ENCODE assay signal across 9 cellular contexts in the genomic region with DNA sequence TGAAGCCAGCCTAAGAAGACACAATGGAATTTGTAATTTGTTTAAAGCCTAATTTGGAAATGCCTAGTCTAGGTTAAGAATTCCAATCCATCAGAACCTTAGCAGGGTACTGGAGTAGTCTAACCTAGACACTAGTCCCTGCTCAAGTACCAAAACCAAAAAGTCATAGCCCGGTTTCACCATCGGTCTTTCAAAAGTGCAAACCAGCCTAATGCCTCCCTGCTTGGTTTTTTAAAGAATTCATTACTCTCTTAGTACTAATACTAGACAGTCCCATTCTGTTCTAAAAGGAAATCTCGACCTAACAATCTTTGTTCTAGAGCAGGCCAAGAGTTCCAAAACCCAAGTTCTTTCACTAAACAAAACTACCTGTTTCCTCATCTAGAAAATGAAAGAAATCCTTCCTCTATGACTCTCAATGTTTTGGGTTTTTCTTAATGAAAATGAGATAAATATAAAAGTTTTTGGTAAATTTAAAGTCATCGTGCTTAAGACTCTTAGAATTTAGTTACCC. TPM values are rescaled to one million over a fixed set of nuclear protein-coding genes. Genes with fewer than 3 reads are reported as not detected.
DNase-seq lines count a peak whose midpoint lies in the region; FAIRE-seq and TF ChIP-seq lines count a peak whose summit lies in the region.
"Had no signal": no experiment of that assay in that cellular context is flagged by ENCODE, and none has a peak within 500 bp of the region (broad histone marks: within the 10 kb centered on the region; RNA-seq: fewer than 3 reads in every experiment).

No MANE protein-coding gene starts in this region.

- H3K4me3 ChIP-seq in SJCRH30 (peak overlapping the region; percentile 87), esophagus muscularis mucosa (peak overlapping the region in 3 of 4 donors; percentile 71 to 88 (median 73)), rectal smooth muscle tissue (ENCODE audit: low read length) (peak overlapping the region; percentile 82)

- peaks cover 27% of the 10 kb centered on the region for H3K36me3 ChIP-seq in SJCRH30
- peaks cover 7 to 14% (median 14%) of the 10 kb centered on the region in 4 donors for H3K36me3 ChIP-seq in esophagus muscularis mucosa
- peaks cover 8% of the 10 kb centered on the region for H3K36me3 ChIP-seq in rectal smooth muscle tissue (ENCODE audit: control insufficient read depth, insufficient read depth, low read length)

- intact Hi-C loops in esophagus muscularis mucosa (cut with DNase I), result loop anchor here (5.0 to 10.0 kb wide), 3 partner anchors 56 to 96 kb away; no protein-coding TSS in a partner anchor

- H3K27ac ChIP-seq in SJCRH30 (no peak overlapping the region), esophagus muscularis mucosa (replicated peaks in 1 of 4) (peak overlapping the region; percentile 87 to 97 (median 94)), rectal smooth muscle tissue (ENCODE audit: low read depth, low read length) (peak overlapping the region; percentile 32)

- no peaks in the 10 kb centered on the region for H3K27me3 ChIP-seq in SJCRH30
- H3K27me3 ChIP-seq in esophagus muscularis mucosa, result no peaks in the 10 kb centered on the region
- no peaks in the 10 kb centered on the region for H3K27me3 ChIP-seq in rectal smooth muscle tissue (ENCODE audit: control insufficient read depth, insufficient read depth, low read length)

- in situ Hi-C loops in GM13977 (cut with MboI; ENCODE audit: low pct_unique_long_range_greater_than_20kb, low sequenced_read_pairs, unreplicated experiment), result no loop called here

- H3K9me3 ChIP-seq in SJCRH30 (replicated peaks) (no peaks in the 10 kb centered on the region), esophagus muscularis mucosa (no peaks in the 10 kb centered on the region)

- H3K4me1 ChIP-seq in SJCRH30 (peaks cover 12% of the 10 kb centered on the region), esophagus muscularis mucosa (peaks cover 31 to 69% (median 64%) of the 10 kb centered on the region in 4 donors), rectal smooth muscle tissue (ENCODE audit: control insufficient read depth, insufficient read depth, low read length) (peaks cover 5% of the 10 kb centered on the region)

- TF ChIP-seq CTCF in esophagus muscularis mucosa (IDR thresholded peaks at IDR 0.05), result no peak
- no peak for TF ChIP-seq CTCF in GM13977 (IDR thresholded peaks at IDR 0.05; ENCODE audit: extremely low read depth, insufficient read depth, missing control alignments)

- H3K9ac ChIP-seq in rectal smooth muscle tissue (ENCODE audit: low read length), result no peak overlapping the region

- peak; percentile 52 for FAIRE-seq in GM18507 (lab: Jason Lieb, UNC)

- TF ChIP-seq POLR2A in esophagus muscularis mucosa (IDR thresholded peaks at IDR 0.05; ENCODE audit: low read depth), result no peak

- TF ChIP-seq EP300 in esophagus muscularis mucosa (IDR thresholded peaks at IDR 0.05), result no peak

- 73% methylated on average over 4 of the region's 4 CpGs for WGBS in esophagus muscularis mucosa

- DNase-seq in GM18507 (ENCODE audit: extremely low spot score, insufficient read length, low read depth), result no peak
- no peak for DNase-seq in SJCRH30
- no peak for DNase-seq in esophagus muscularis mucosa (ENCODE audit: extremely low spot score)
- no peak for DNase-seq in mesenteric fat pad (ENCODE audit: low spot score)
- no peak for DNase-seq in NCI-H2227 (lab: John Stamatoyannopoulos, UW; ENCODE audit: unreplicated experiment)
- DNase-seq in GM13977 (ENCODE audit: low spot score), result no peak
- no peak for DNase-seq in mucosa of gallbladder (ENCODE audit: low spot score)
- DNase-seq: occipital lobe had no signal

RNA-seq across cellular contexts. Expression of a gene that starts 2.6 kb away (rescaled TPM):
- 99.1 and 99.7 TPM in 2 replicates for total RNA-seq in SJCRH30 (2014; rRNA removed; shearing (Covaris generic))
- total RNA-seq in esophagus muscularis mucosa, result 100 to 1,000 TPM in 1 of 4 donors, 10 to 100 TPM in 3; 71.7 to 112 (median 83.0) TPM
- 114 TPM for total RNA-seq in mesenteric fat pad
- 129 TPM for total RNA-seq in mucosa of gallbladder
